ENCODE assay signal across 13 cellular contexts in genomic region chr6:48199502-48199901, GRCh38.
"Had no signal": no experiment of that assay in that cellular context is flagged by ENCODE, and none has a peak within 500 bp of the region (broad histone marks: within the 10 kb centered on the region; RNA-seq: fewer than 3 reads in every experiment).

No MANE protein-coding gene starts in this region.

- DNase-seq: effector memory CD8-positive, alpha-beta T cell; heart left ventricle; hypothalamus; islet precursor cell; mammary epithelial cell; naive thymus-derived CD8-positive, alpha-beta T cell; posterior cingulate gyrus; stimulated activated CD4-positive, alpha-beta T cell treated with anti-CD3 and anti-CD28 coated beads, Interleukin-4, amount 100 ng/mL, for 1 hour; stimulated activated CD8-positive, alpha-beta memory T cell treated with anti-CD3 and anti-CD28 coated beads, Interleukin-4, amount 100 ng/mL, for 48 hours; tibial artery; upper lobe of right lung had no signal

- H3K4me3 ChIP-seq: heart left ventricle, right atrium auricular region, tibial artery, upper lobe of right lung, vagina had no signal

- H3K4me1 ChIP-seq: heart left ventricle, right atrium auricular region, tibial artery, upper lobe of right lung, vagina had no signal

- H3K36me3 ChIP-seq: heart left ventricle, right atrium auricular region, tibial artery, upper lobe of right lung, vagina had no signal

- H3K27ac ChIP-seq: heart left ventricle, right atrium auricular region, tibial artery, upper lobe of right lung, vagina had no signal

- H3K9me3 ChIP-seq: heart left ventricle, upper lobe of right lung, vagina had no signal

- H3K27me3 ChIP-seq: heart left ventricle, right atrium auricular region, tibial artery, upper lobe of right lung, vagina had no signal
